In the genomic region with DNA sequence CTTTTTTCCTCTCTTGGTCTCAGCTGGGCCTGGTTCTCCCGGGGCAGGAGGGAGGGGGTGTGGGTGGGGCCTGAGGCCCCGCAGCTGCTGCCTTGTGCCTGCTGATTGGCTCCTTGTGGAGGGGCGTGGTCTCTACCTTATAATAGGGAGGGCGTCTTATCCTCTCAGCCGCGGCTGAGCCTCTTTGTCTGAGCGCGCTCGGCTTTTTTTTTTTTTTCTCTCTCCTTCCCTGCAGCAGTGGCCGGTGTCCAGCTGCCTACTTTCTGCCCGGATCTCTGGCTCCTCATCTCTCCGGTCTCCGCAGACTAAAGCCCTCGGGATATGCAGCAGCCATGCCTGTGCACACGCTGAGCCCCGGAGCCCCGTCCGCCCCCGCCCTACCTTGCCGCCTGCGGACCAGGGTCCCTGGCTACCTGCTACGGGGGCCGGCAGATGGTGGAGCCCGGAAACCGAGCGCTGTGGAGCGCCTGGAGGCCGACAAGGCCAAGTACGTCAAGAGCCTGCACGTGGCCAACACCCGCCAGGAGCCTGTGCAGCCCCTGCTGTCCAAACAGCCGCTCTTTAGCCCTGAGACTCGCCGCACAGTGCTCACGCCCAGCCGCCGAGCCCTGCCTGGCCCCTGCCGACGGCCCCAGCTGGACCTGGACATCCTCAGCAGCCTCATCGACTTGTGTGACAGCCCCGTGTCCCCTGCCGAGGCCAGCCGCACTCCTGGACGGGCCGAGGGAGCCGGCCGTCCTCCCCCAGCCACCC, we compare ENCODE assay signal across 8 cellular contexts. TPM values are rescaled to one million over a fixed set of nuclear protein-coding genes. Genes with fewer than 3 reads are reported as not detected.
A peak's percentile ranks its signal among the peaks of the same experiment; 100 is the strongest.
DNase-seq lines count a peak whose midpoint lies in the region; ATAC-seq and TF ChIP-seq lines count a peak whose summit lies in the region.

No MANE protein-coding gene starts in this region.

- no peaks in the 10 kb centered on the region for H3K36me3 ChIP-seq in psoas muscle (ENCODE audit: insufficient read depth in 1 of 2, low read depth in 1 of 2)

- H3K4me1 ChIP-seq in psoas muscle = peaks cover 6% of the 10 kb centered on the region

- 6 to 16% (median 12%) methylated on average over 47 of the region's 47 CpGs for WGBS in psoas muscle, 3 donors

- intact Hi-C loops in left ventricle myocardium superior (cut with micrococcal nuclease) (no loop called here), psoas muscle (cut with DNase I) (no loop called here)

- no peaks in the 10 kb centered on the region for H3K9me3 ChIP-seq in psoas muscle

- ATAC-seq in left ventricle myocardium superior = peak; percentile 99
- peak; percentile 98 to 100 (median 99) for ATAC-seq in psoas muscle

- H3K4me3 ChIP-seq in psoas muscle = peak overlapping the region; percentile 60

- CTCF ChIA-PET in HEK293T (lab: Yijun Ruan, JAX) = interaction anchor here (0.6 kb wide), 1 partner anchor 25 kb away, joined by 3 read pairs; no protein-coding TSS in a partner anchor

- POLR2A ChIA-PET in HEK293T (lab: Yijun Ruan, JAX) = interaction anchor here (0.6 kb wide), 1 partner anchor 9 kb away, joined by 3 read pairs; no protein-coding TSS in a partner anchor

- H3K27me3 ChIP-seq in psoas muscle (ENCODE audit: insufficient read depth in 3 of 3, low read length in 2 of 3) = peaks cover 0 to 4% (median 0%) of the 10 kb centered on the region in 3 donors

- DNase-seq in GM03348 (ENCODE audit: low spot score) (peak; percentile 98), HEK293T (ENCODE audit: extremely low spot score) (peak; percentile 93), NCI-H1092 treated with DMSO at 0.1 percent for 48 hours (lab: John Stamatoyannopoulos, UW) (peak; percentile 94), T-helper 1 cell (peak; percentile 85 to 92 (median 90)), amniotic epithelial cell (ENCODE audit: low read depth) (peak; percentile 89), left ventricle myocardium superior (peak; percentile 93), psoas muscle (peak; percentile 87 to 93), ureter (ENCODE audit: low spot score) (peak; percentile 95)

- H3K27ac ChIP-seq in psoas muscle = no peak overlapping the region

- no peak for TF ChIP-seq CTCF in psoas muscle (IDR thresholded peaks at IDR 0.05)

TF ChIP-seq in HEK293T, 16 proteins besides CTCF, POLR2A, EP300 and RAD21:
- peak; percentile 80 for TF ChIP-seq ZNF384 (IDR thresholded peaks at IDR 0.05)
- TF ChIP-seq L3MBTL2 (conservative IDR thresholded peaks at IDR 0.05) = peak; percentile 77
- TF ChIP-seq SUZ12 (IDR thresholded peaks at IDR 0.05) = no peak
- no peak for TF ChIP-seq FOXM1 (IDR thresholded peaks at IDR 0.05; ENCODE audit: borderline replicate concordance)

RNA-seq across cellular contexts. Expression of gene FAM110A, which starts 11.1 kb away (rescaled TPM):
- total RNA-seq in left ventricle myocardium superior (3.1 TPM), psoas muscle (1 to 10 TPM in 2 of 4 donors, under 1 TPM in 2; 0.83 to 3.4 (median 1.9) TPM), ureter (35.1 TPM)
- polyA plus RNA-seq in psoas muscle = 1 to 10 TPM; 1.4 to 2.5 (median 2.4) TPM
